In genomic region chr4:163614866-163615265, GRCh38 we compare ENCODE assay signal across 28 cellular contexts.
"Had no signal": no experiment of that assay in that cellular context is flagged by ENCODE, and none has a peak within 500 bp of the region (broad histone marks: within the 10 kb centered on the region; RNA-seq: fewer than 3 reads in every experiment).

No MANE protein-coding gene starts in this region.

- H3K4me1 ChIP-seq: adrenal gland, body of pancreas, breast epithelium, SJCRH30 had no signal

- H3K27me3 Mint-ChIP-seq: activated CD4-positive, alpha-beta T cell treated with anti-CD3 and anti-CD28 coated beads, Interleukin-2, amount 10 ng/mL, durations not matched to agents 7 days and 5 days had no signal

- H3K27me3 ChIP-seq: adrenal gland, body of pancreas, breast epithelium, SJCRH30 had no signal

- H3K27ac Mint-ChIP-seq: activated CD4-positive, alpha-beta T cell treated with anti-CD3 and anti-CD28 coated beads for 36 hours; activated CD4-positive, alpha-beta T cell treated with anti-CD3 and anti-CD28 coated beads, Interleukin-2, amount 10 ng/mL, durations not matched to agents 7 days and 5 days; activated CD8-positive, alpha-beta T cell treated with anti-CD3 and anti-CD28 coated beads, Interleukin-2, amount 10 ng/mL, durations not matched to agents 7 days and 5 days; activated naive CD4-positive, alpha-beta T cell treated with anti-CD3 and anti-CD28 coated beads for 36 hours; activated naive CD4-positive, alpha-beta T cell treated with anti-CD3 and anti-CD28 coated beads, Interleukin-2, amount 50 U/mL, for 72 hours; activated T-cell treated with anti-CD3 and anti-CD28 coated beads, Interleukin-2, amount 50 U/mL, for 24 hours; activated T-helper 2 cell treated with anti-CD3 and anti-CD28 coated beads, Interferon-gamma antibody, Interleukin-2, Interleukin-4, amounts not matched to agents 10 μg/mL and 5 μg/mL and 100 μg/mL, durations not matched to agents 14 hours and 24 hours and 36 hours had no signal

- ATAC-seq: activated CD4-positive, alpha-beta T cell treated with anti-CD3 and anti-CD28 coated beads for 36 hours; activated CD4-positive, CD25-positive, alpha-beta regulatory T cell treated with anti-CD3 and anti-CD28 coated beads, Interleukin-2, amount 50 U/mL, for 24 hours; activated CD8-positive, alpha-beta T cell treated with anti-CD3 and anti-CD28 coated beads, Interleukin-2, amount 10 ng/mL, durations not matched to agents 7 days and 5 days; activated naive CD4-positive, alpha-beta T cell treated with anti-CD3 and anti-CD28 coated beads, Interleukin-2, amount 50 U/mL, for 72 hours; body of pancreas; Panc1 had no signal

- H3K4me3 Mint-ChIP-seq: activated CD4-positive, alpha-beta T cell treated with anti-CD3 and anti-CD28 coated beads for 36 hours; activated CD4-positive, alpha-beta T cell treated with anti-CD3 and anti-CD28 coated beads, Interleukin-2, amount 10 ng/mL, durations not matched to agents 7 days and 5 days; activated CD8-positive, alpha-beta T cell treated with anti-CD3 and anti-CD28 coated beads, Interleukin-2, amount 10 ng/mL, durations not matched to agents 7 days and 5 days; activated naive CD4-positive, alpha-beta T cell treated with anti-CD3 and anti-CD28 coated beads for 36 hours; activated T-cell treated with anti-CD3 and anti-CD28 coated beads, Interleukin-2, amount 50 U/mL, for 24 hours had no signal

- H3K36me3 Mint-ChIP-seq: activated naive CD4-positive, alpha-beta T cell treated with anti-CD3 and anti-CD28 coated beads, Interleukin-2, amount 50 U/mL, for 72 hours had no signal

- H3K36me3 ChIP-seq: adrenal gland, breast epithelium, SJCRH30, WERI-Rb-1 had no signal

- H3K4me1 Mint-ChIP-seq: activated CD4-positive, alpha-beta T cell treated with anti-CD3 and anti-CD28 coated beads for 36 hours; activated CD4-positive, alpha-beta T cell treated with anti-CD3 and anti-CD28 coated beads, Interleukin-2, amount 10 ng/mL, durations not matched to agents 7 days and 5 days had no signal

- H3K9me3 ChIP-seq: adrenal gland, body of pancreas, breast epithelium, SJCRH30 had no signal

- H3K9me3 Mint-ChIP-seq: activated CD4-positive, alpha-beta T cell treated with anti-CD3 and anti-CD28 coated beads, Interleukin-2, amount 10 ng/mL, durations not matched to agents 7 days and 5 days; activated naive CD4-positive, alpha-beta T cell treated with anti-CD3 and anti-CD28 coated beads for 36 hours; activated T-cell treated with anti-CD3 and anti-CD28 coated beads, Interleukin-2, amount 50 U/mL, for 24 hours; activated T-helper 2 cell treated with anti-CD3 and anti-CD28 coated beads, Interferon-gamma antibody, Interleukin-2, Interleukin-4, amounts not matched to agents 10 μg/mL and 5 μg/mL and 100 μg/mL, durations not matched to agents 14 hours and 24 hours and 36 hours had no signal

- DNase-seq: activated CD4-positive, alpha-beta T cell treated with anti-CD3 and anti-CD28 coated beads for 36 hours; activated CD4-positive, alpha-beta T cell treated with anti-CD3 and anti-CD28 coated beads, Interleukin-2, amount 10 ng/mL, durations not matched to agents 7 days and 5 days; activated CD4-positive, alpha-beta T cell treated with anti-CD3 and anti-CD28 coated beads, Interleukin-2, amount 50 U/mL, for 48 hours; activated CD8-positive, alpha-beta T cell treated with anti-CD3 and anti-CD28 coated beads, Interleukin-2, amount 10 ng/mL, durations not matched to agents 7 days and 5 days; activated gamma-delta T cell treated with Interleukin-2 at 50 U/mL for 16 hours; activated naive CD4-positive, alpha-beta T cell treated with anti-CD3 and anti-CD28 coated beads for 36 hours; activated T-cell treated with anti-CD3 and anti-CD28 coated beads, Interleukin-2, amount 50 U/mL, for 24 hours; adrenal gland; body of pancreas; Karpas-422; NCI-H1048; NCI-H1105 treated with DMSO at 0.1 percent for 48 hours; NCI-H1436 treated with DMSO at 0.1 percent for 48 hours; NCI-H1694 treated with DMSO at 0.1 percent for 48 hours; NCI-H2029; NCI-H345; NCI-H526; NCI-H748 treated with DMSO at 0.1 percent for 48 hours; SHP77; SJCRH30; T1000; WERI-Rb-1 had no signal

- H3K4me3 ChIP-seq: adrenal gland, body of pancreas, breast epithelium, SJCRH30, SK-N-MC had no signal

- H3K27ac ChIP-seq: adrenal gland, body of pancreas, breast epithelium, SJCRH30, SK-N-MC, WERI-Rb-1 had no signal
